1 cellular context compared by ENCODE assay signal in the genomic region with DNA sequence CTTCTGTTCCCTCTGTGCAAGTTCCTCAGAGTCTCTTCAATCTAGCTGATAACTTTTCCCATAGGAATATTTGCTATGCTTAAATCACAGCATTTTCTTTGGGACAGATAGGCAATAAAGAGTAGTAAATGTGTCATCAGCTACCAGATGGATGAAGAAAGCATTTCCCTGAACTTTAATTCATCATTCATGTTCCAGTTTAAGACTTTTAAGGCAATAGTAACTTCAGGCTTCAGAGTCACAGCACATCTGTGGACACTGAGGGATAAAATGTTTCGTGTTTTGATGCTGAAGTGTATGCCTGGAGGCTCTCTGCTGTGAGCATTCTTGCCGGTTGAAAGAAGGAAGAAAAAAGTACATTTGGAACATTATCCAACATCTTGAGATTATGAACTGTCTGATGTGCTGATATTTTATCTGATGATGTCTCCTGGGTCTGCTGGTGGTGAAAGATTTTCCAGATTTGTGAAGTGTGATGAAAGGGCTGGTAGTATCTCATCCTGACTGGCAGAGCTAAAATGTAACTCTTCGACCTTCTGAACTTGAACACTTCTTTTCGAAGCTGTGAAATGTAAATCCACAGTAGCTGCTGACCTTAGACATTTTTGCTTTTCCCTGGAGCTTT.
TF ChIP-seq lines count a peak whose summit lies in the region.

No MANE protein-coding gene starts in this region.

TF ChIP-seq in A549, 52 proteins besides CTCF, POLR2A, EP300 and RAD21 (continued from another document):
- TF ChIP-seq, protein P1, sequence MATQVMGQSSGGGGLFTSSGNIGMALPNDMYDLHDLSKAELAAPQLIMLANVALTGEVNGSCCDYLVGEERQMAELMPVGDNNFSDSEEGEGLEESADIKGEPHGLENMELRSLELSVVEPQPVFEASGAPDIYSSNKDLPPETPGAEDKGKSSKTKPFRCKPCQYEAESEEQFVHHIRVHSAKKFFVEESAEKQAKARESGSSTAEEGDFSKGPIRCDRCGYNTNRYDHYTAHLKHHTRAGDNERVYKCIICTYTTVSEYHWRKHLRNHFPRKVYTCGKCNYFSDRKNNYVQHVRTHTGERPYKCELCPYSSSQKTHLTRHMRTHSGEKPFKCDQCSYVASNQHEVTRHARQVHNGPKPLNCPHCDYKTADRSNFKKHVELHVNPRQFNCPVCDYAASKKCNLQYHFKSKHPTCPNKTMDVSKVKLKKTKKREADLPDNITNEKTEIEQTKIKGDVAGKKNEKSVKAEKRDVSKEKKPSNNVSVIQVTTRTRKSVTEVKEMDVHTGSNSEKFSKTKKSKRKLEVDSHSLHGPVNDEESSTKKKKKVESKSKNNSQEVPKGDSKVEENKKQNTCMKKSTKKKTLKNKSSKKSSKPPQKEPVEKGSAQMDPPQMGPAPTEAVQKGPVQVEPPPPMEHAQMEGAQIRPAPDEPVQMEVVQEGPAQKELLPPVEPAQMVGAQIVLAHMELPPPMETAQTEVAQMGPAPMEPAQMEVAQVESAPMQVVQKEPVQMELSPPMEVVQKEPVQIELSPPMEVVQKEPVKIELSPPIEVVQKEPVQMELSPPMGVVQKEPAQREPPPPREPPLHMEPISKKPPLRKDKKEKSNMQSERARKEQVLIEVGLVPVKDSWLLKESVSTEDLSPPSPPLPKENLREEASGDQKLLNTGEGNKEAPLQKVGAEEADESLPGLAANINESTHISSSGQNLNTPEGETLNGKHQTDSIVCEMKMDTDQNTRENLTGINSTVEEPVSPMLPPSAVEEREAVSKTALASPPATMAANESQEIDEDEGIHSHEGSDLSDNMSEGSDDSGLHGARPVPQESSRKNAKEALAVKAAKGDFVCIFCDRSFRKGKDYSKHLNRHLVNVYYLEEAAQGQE (IDR thresholded peaks at IDR 0.05) = no peak
- no peak for TF ChIP-seq EHMT2 (IDR thresholded peaks at IDR 0.05; ENCODE audit: low read depth)
- no peak for TF ChIP-seq HOXB13 (CRISPR knock-in tag; IDR thresholded peaks at IDR 0.05; ENCODE audit: low read depth)
- TF ChIP-seq ESRRA (IDR thresholded peaks at IDR 0.05; ENCODE audit: borderline replicate concordance, low read length) = no peak
- no peak for TF ChIP-seq NFE2L2 (conservative IDR thresholded peaks at IDR 0.05; ENCODE audit: low read length)
- TF ChIP-seq CHD4 (IDR thresholded peaks at IDR 0.05; ENCODE audit: borderline replicate concordance) = no peak
- no peak for TF ChIP-seq MAFK (IDR thresholded peaks at IDR 0.05; ENCODE audit: partially characterized antibody)
